Comparison of ENCODE assay signal across 1 cellular context in the genomic region with DNA sequence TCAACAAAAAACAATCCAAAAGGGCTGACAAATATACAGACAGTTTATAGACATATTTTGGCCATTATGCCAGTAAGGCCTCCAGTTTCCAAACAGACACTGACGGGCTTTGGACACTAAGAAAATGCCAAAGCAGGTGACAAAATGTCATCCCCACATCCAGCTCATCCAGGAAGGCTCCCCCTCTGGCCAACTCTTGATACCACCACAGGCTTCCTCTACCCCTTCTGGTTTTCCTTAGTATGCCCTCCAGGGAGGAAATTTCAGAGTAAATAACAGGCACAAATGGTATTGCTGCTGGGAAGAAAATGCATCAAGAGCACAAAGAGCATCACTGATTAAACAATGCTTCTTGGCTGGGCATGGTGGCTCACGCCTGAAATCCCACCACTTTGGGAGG.
TF ChIP-seq lines count a peak whose summit lies in the region.

No MANE protein-coding gene starts in this region.

TF ChIP-seq in HEK293, 187 proteins besides CTCF, POLR2A, EP300 and RAD21 (continued from another document):
- TF ChIP-seq, protein P1, sequence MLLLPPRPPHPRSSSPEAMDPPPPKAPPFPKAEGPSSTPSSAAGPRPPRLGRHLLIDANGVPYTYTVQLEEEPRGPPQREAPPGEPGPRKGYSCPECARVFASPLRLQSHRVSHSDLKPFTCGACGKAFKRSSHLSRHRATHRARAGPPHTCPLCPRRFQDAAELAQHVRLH (tag by site-specific recombination; IDR thresholded peaks at IDR 0.05), result no peak
- TF ChIP-seq ZNF610 (tag by site-specific recombination; IDR thresholded peaks at IDR 0.05; ENCODE audit: borderline replicate concordance) (no peak), ZNF354C (tag by site-specific recombination; IDR thresholded peaks at IDR 0.05; ENCODE audit: borderline replicate concordance, low read depth) (no peak), ZNF23 (tag by site-specific recombination; IDR thresholded peaks at IDR 0.05; ENCODE audit: borderline replicate concordance) (no peak), ZFP69B (tag by site-specific recombination; IDR thresholded peaks at IDR 0.05) (no peak), ZSCAN30 (tag by site-specific recombination; IDR thresholded peaks at IDR 0.05) (no peak), GLI2 (tag by site-specific recombination; IDR thresholded peaks at IDR 0.05; ENCODE audit: borderline replicate concordance, low read depth) (no peak), ZNF677 (tag by site-specific recombination; IDR thresholded peaks at IDR 0.05) (no peak), ZFP3 (tag by site-specific recombination; IDR thresholded peaks at IDR 0.05; ENCODE audit: low read depth) (no peak)
- TF ChIP-seq, protein P2, sequence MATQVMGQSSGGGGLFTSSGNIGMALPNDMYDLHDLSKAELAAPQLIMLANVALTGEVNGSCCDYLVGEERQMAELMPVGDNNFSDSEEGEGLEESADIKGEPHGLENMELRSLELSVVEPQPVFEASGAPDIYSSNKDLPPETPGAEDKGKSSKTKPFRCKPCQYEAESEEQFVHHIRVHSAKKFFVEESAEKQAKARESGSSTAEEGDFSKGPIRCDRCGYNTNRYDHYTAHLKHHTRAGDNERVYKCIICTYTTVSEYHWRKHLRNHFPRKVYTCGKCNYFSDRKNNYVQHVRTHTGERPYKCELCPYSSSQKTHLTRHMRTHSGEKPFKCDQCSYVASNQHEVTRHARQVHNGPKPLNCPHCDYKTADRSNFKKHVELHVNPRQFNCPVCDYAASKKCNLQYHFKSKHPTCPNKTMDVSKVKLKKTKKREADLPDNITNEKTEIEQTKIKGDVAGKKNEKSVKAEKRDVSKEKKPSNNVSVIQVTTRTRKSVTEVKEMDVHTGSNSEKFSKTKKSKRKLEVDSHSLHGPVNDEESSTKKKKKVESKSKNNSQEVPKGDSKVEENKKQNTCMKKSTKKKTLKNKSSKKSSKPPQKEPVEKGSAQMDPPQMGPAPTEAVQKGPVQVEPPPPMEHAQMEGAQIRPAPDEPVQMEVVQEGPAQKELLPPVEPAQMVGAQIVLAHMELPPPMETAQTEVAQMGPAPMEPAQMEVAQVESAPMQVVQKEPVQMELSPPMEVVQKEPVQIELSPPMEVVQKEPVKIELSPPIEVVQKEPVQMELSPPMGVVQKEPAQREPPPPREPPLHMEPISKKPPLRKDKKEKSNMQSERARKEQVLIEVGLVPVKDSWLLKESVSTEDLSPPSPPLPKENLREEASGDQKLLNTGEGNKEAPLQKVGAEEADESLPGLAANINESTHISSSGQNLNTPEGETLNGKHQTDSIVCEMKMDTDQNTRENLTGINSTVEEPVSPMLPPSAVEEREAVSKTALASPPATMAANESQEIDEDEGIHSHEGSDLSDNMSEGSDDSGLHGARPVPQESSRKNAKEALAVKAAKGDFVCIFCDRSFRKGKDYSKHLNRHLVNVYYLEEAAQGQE (tag by site-specific recombination; IDR thresholded peaks at IDR 0.05), result no peak
- TF ChIP-seq, protein P3, sequence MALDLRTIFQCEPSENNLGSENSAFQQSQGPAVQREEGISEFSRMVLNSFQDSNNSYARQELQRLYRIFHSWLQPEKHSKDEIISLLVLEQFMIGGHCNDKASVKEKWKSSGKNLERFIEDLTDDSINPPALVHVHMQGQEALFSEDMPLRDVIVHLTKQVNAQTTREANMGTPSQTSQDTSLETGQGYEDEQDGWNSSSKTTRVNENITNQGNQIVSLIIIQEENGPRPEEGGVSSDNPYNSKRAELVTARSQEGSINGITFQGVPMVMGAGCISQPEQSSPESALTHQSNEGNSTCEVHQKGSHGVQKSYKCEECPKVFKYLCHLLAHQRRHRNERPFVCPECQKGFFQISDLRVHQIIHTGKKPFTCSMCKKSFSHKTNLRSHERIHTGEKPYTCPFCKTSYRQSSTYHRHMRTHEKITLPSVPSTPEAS (tag by site-specific recombination; IDR thresholded peaks at IDR 0.05), result no peak
